Comparison of ENCODE assay signal across 26 cellular contexts in the genomic region with DNA sequence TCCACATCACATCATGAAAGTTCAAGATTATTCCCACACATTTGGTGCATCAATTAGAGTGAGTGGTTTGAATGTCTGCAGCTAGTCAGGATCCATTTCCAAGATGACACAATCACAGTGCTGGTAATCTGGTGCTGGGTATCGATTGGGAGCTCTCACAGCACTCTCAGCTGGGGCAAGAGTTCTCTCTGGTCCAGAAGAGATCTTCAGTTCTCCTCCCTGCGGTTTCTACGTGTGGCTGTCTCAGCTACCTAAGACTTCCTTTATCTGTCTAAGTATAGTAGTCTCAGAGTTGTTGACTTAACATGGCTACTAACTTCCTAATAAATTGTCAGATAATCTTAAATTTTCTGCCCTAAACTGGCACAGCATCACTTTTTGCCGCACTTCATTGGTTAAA.
"Had no signal": no experiment of that assay in that cellular context is flagged by ENCODE, and none has a peak within 500 bp of the region (broad histone marks: within the 10 kb centered on the region; RNA-seq: fewer than 3 reads in every experiment).

No MANE protein-coding gene starts in this region.

- H3K27me3 ChIP-seq: ascending aorta, breast epithelium, cardiac muscle cell, colonic mucosa, esophagus squamous epithelium had no signal

- ATAC-seq: activated CD4-positive, alpha-beta T cell treated with anti-CD3 and anti-CD28 coated beads for 36 hours; activated CD8-positive, alpha-beta memory T cell treated with anti-CD3 and anti-CD28 coated beads, Interleukin-2, amount 10 ng/mL, durations not matched to agents 7 days and 5 days; activated CD8-positive, alpha-beta T cell treated with anti-CD3 and anti-CD28 coated beads, Interleukin-2, amount 10 ng/mL, durations not matched to agents 7 days and 5 days; activated naive CD4-positive, alpha-beta T cell treated with anti-CD3 and anti-CD28 coated beads, Interleukin-2, amount 50 U/mL, for 72 hours had no signal

- H3K4me1 ChIP-seq: ascending aorta, breast epithelium, colonic mucosa, esophagus squamous epithelium had no signal

- H3K27ac ChIP-seq: ascending aorta, breast epithelium, cardiac muscle cell, colonic mucosa, epithelial cell of prostate, esophagus squamous epithelium had no signal

- H3K36me3 ChIP-seq: ascending aorta, breast epithelium, cardiac muscle cell, colonic mucosa, esophagus squamous epithelium had no signal

- H3K9me3 ChIP-seq: ascending aorta, breast epithelium, colonic mucosa, esophagus squamous epithelium had no signal

- H3K4me3 ChIP-seq: ascending aorta, breast epithelium, cardiac muscle cell, colonic mucosa, esophagus squamous epithelium had no signal

- DNase-seq: activated CD4-positive, alpha-beta memory T cell treated with anti-CD3 and anti-CD28 coated beads for 36 hours; activated CD4-positive, alpha-beta T cell treated with anti-CD3 and anti-CD28 coated beads for 36 hours; activated CD4-positive, alpha-beta T cell treated with anti-CD3 and anti-CD28 coated beads, Interleukin-2, amount 10 ng/mL, durations not matched to agents 24 days and 14 days; activated CD4-positive, CD25-positive, alpha-beta regulatory T cell; activated CD4-positive, CD25-positive, alpha-beta regulatory T cell treated with anti-CD3 and anti-CD28 coated beads, Interleukin-2, amount 50 U/mL, for 72 hours; activated CD8-positive, alpha-beta memory T cell treated with anti-CD3 and anti-CD28 coated beads, Interleukin-2, amount 10 ng/mL, durations not matched to agents 7 days and 5 days; activated CD8-positive, alpha-beta memory T cell treated with anti-CD3 and anti-CD28 coated beads, Interleukin-2, amount 50 U/mL, for 4 hours; activated CD8-positive, alpha-beta T cell treated with anti-CD3 and anti-CD28 coated beads, Interleukin-2, amount 10 ng/mL, durations not matched to agents 7 days and 5 days; activated effector memory CD4-positive, alpha-beta T cell treated with anti-CD3 and anti-CD28 coated beads, Interleukin-2, amount 50 U/mL, for 16 hours; activated naive CD4-positive, alpha-beta T cell treated with anti-CD3 and anti-CD28 coated beads for 36 hours; activated naive CD8-positive, alpha-beta T cell treated with anti-CD3 and anti-CD28 coated beads, Interleukin-2, amount 10 ng/mL, durations not matched to agents 7 days and 5 days; activated T-cell treated with anti-CD3 and anti-CD28 coated beads, Interleukin-2, amount 50 U/mL, for 1 hour; activated T-cell treated with anti-CD3 and anti-CD28 coated beads, Interleukin-2, amount 50 U/mL, for 48 hours; central memory CD4-positive, alpha-beta T cell; cerebellar nuclear complex; colonic mucosa; effector CD8-positive, alpha-beta T cell; esophagus squamous epithelium; foreskin fibroblast; head of caudate nucleus; T-helper 2 cell had no signal
